13 cellular contexts compared by ENCODE assay signal in genomic region chr21:26099610-26100219, GRCh38.
A peak's percentile ranks its signal among the peaks of the same experiment; 100 is the strongest.
DNase-seq lines count a peak whose midpoint lies in the region; ATAC-seq, FAIRE-seq and TF ChIP-seq lines count a peak whose summit lies in the region.
"Had no signal": no experiment of that assay in that cellular context is flagged by ENCODE, and none has a peak within 500 bp of the region (broad histone marks: within the 10 kb centered on the region; RNA-seq: fewer than 3 reads in every experiment).

No MANE protein-coding gene starts in this region.

- FAIRE-seq in A549 (lab: Jason Lieb, UNC) (no peak), HTR-8/SVneo (lab: Jason Lieb, UNC) (no peak)
- FAIRE-seq: TTC549 had no signal

- no peak for TF ChIP-seq EP300 in A549 (IDR thresholded peaks at IDR 0.05)

- H3K79me2 ChIP-seq in PC-9 (ENCODE audit: low read depth), result peaks cover 23% of the 10 kb centered on the region

- H3K4me3 ChIP-seq in A549 (no peak overlapping the region), HEK293 (ENCODE audit: low read depth, low read length) (no peak overlapping the region), PC-9 (no peak overlapping the region), tibial artery (no peak overlapping the region)
- H3K4me3 ChIP-seq: BLaER1, HAP-1 had no signal

- no peak for ATAC-seq in A549
- ATAC-seq: stimulated activated naive B cell treated with anti-CD40 and anti-IgM and Interleukin-4, amounts not matched to agents 10 μg/mL and 1 μg/mL and 100 μg/mL, for 72 hours had no signal

- CTCF ChIA-PET in A549 (lab: Yijun Ruan, JAX), result no interaction called here
- CTCF ChIA-PET in HEK293 (lab: Yijun Ruan, JAX), result no interaction called here
- CTCF ChIA-PET in PC-9 (lab: Charles Lee), result no interaction called here

- no peaks in the 10 kb centered on the region for H3K9me3 ChIP-seq in A549
- no peaks in the 10 kb centered on the region for H3K9me3 ChIP-seq in HEK293 (ENCODE audit: control insufficient read depth, insufficient read depth, low read depth, low read length)
- no peaks in the 10 kb centered on the region for H3K9me3 ChIP-seq in PC-9 (ENCODE audit: insufficient read depth, low read depth)
- H3K9me3 ChIP-seq in tibial artery, result no peaks in the 10 kb centered on the region
- H3K9me3 ChIP-seq: HAP-1 had no signal

- TF ChIP-seq POLR2A in A549 (IDR thresholded peaks at IDR 0.05; ENCODE audit: low read length), result no peak

- no peak for TF ChIP-seq CTCF in A549 (IDR thresholded peaks at IDR 0.05)
- TF ChIP-seq CTCF in HEK293 (tag by site-specific recombination; IDR thresholded peaks at IDR 0.05), result no peak
- TF ChIP-seq CTCF in PC-9 (conservative IDR thresholded peaks at IDR 0.05), result no peak
- no peak for TF ChIP-seq CTCF in tibial artery (IDR thresholded peaks at IDR 0.05)

- intact Hi-C loops in PC-9 (cut with micrococcal nuclease; ENCODE audit: unreplicated experiment) (no loop called here), tibial artery (cut with DNase I; ENCODE audit: low total_unique reads) (no loop called here)

- peaks cover 5 to 6% of the 10 kb centered on the region in 2 experiments; a peak in 2 of 3 replicates for H3K36me3 ChIP-seq in HEK293 (ENCODE audit: control insufficient read depth in 2 of 2, insufficient read depth in 1 of 2, low read length in 2 of 2)
- no peaks in the 10 kb centered on the region for H3K36me3 ChIP-seq in PC-9 (ENCODE audit: low read depth)
- H3K36me3 ChIP-seq in tibial artery, result no peaks in the 10 kb centered on the region
- H3K36me3 ChIP-seq: HAP-1 had no signal

- POLR2A ChIA-PET in A549 (lab: Yijun Ruan, JAX) (no interaction called here), HEK293 (lab: Yijun Ruan, JAX) (no interaction called here), PC-9 (lab: Charles Lee; ENCODE audit: unreplicated experiment) (no interaction called here)

- peaks cover 8% of the 10 kb centered on the region; the same call in 1 of the 2 replicates for H3F3A ChIP-seq in PC-9 (ENCODE audit: insufficient read depth, low read depth)

- peak overlapping the region; percentile 23; the same call in 1 of the 3 replicates for H3K4me2 ChIP-seq in A549
- no peak overlapping the region for H3K4me2 ChIP-seq in PC-9
- H3K4me2 ChIP-seq: BLaER1 had no signal

- no TSS peak for BruUV-seq in PC-9 (replicated peaks; lab: Mats Ljungman, UMichigan)

- no peaks in the 10 kb centered on the region for H3K27me3 ChIP-seq in PC-9 (ENCODE audit: insufficient read depth, low read depth)
- no peaks in the 10 kb centered on the region for H3K27me3 ChIP-seq in tibial artery
- H3K27me3 ChIP-seq: BLaER1 had no signal

- TF ChIP-seq RAD21 in A549 (conservative IDR thresholded peaks at IDR 0.05 in 1 of 2, IDR thresholded peaks at IDR 0.05 in 1 of 2), result no peak

- DNase-seq in A549 (ENCODE audit: low read depth in 1 of 2, low spot score in 1 of 2) (no peak), PC-9 (no peak), epithelial cell of prostate (ENCODE audit: low read depth, low spot score) (no peak), AML-193 (lab: John Stamatoyannopoulos, UW) (no peak), HTR-8/SVneo (ENCODE audit: insufficient read length, low spot score) (no peak), tibial artery (no peak)
- DNase-seq in NK-92 treated with Interleukin-12 subunit alpha and Interleukin-12 subunit beta, amount 100 ng/mL, for 24 hours (lab: John Stamatoyannopoulos, UW), result no peak
- DNase-seq: NCI-H446; stimulated activated naive B cell treated with anti-CD40 and anti-IgM and Interleukin-4, amounts not matched to agents 10 μg/mL and 1 μg/mL and 100 μg/mL, for 72 hours had no signal

- peaks cover 21% of the 10 kb centered on the region; the same call in 2 of the 3 replicates for H3K4me1 ChIP-seq in A549
- H3K4me1 ChIP-seq in HEK293 (ENCODE audit: control insufficient read depth, insufficient read depth, low read length), result peaks cover 10% of the 10 kb centered on the region; the same call in 1 of the 2 replicates
- peaks cover 23% of the 10 kb centered on the region for H3K4me1 ChIP-seq in PC-9 (replicated peaks; ENCODE audit: insufficient read depth)
- peaks cover 0 to 6% (median 2%) of the 10 kb centered on the region in 4 donors for H3K4me1 ChIP-seq in tibial artery
- H3K4me1 ChIP-seq: BLaER1 had no signal

- no peak overlapping the region for H2AFZ ChIP-seq in PC-9

- no peaks in the 10 kb centered on the region for H3K9me2 ChIP-seq in PC-9 (ENCODE audit: insufficient read depth)

- H3K27ac ChIP-seq in A549 (no peak overlapping the region), HEK293 (ENCODE audit: extremely low read depth, low read depth, low read length) (no peak overlapping the region; the same call in 1 of the 2 replicates), PC-9 (peak overlapping the region; percentile 50; the same call in 1 of the 2 replicates), epithelial cell of prostate (peak overlapping the region; percentile 76), tibial artery (no peak overlapping the region)
- H3K27ac ChIP-seq: BLaER1 had no signal

- WGBS in A549 (ENCODE audit: missing lambda C conversion rate), result 88% methylated on average over 7 of the region's 7 CpGs

- 0 out of 2 replicates have a peak, but pooled peaks cover 3% of the 10 kb centered on the region for H4K20me1 ChIP-seq in PC-9 (ENCODE audit: insufficient read depth)

TF ChIP-seq in A549, 52 proteins besides CTCF, POLR2A, EP300 and RAD21:
- TF ChIP-seq E2F6 (IDR thresholded peaks at IDR 0.05; ENCODE audit: borderline replicate concordance, low read depth) (no peak), BHLHE40 (IDR thresholded peaks at IDR 0.05; ENCODE audit: low read depth, low read length) (no peak), CHD2 (IDR thresholded peaks at IDR 0.05; ENCODE audit: low read length, partially characterized antibody) (no peak)

TF ChIP-seq in HEK293, 187 proteins besides CTCF, POLR2A, EP300 and RAD21 (continues in another document):
- TF ChIP-seq ZNF398 (tag by site-specific recombination; IDR thresholded peaks at IDR 0.05), result no peak
- TF ChIP-seq ZNF561 (tag by site-specific recombination; IDR thresholded peaks at IDR 0.05; ENCODE audit: borderline replicate concordance), result 0 out of 2 replicates have a peak, but pooled peaks have one; percentile 58
- peak; percentile 39; the same call in 1 of the 2 replicates for TF ChIP-seq ZBTB17 (tag by site-specific recombination; IDR thresholded peaks at IDR 0.05)
- peak; percentile 20 for TF ChIP-seq ZNF366 (tag by site-specific recombination; conservative IDR thresholded peaks at IDR 0.05)
- TF ChIP-seq ZNF580 (tag by site-specific recombination; IDR thresholded peaks at IDR 0.05), result no peak
- no peak for TF ChIP-seq ZNF529 (tag by site-specific recombination; IDR thresholded peaks at IDR 0.05; ENCODE audit: insufficient replicate concordance)
- peak; percentile 62; the same call in 1 of the 2 replicates for TF ChIP-seq IKZF3 (tag by site-specific recombination; IDR thresholded peaks at IDR 0.05)
- no peak for TF ChIP-seq GLI2 (tag by site-specific recombination; IDR thresholded peaks at IDR 0.05; ENCODE audit: borderline replicate concordance, low read depth)
- TF ChIP-seq ZNF624 (tag by site-specific recombination; IDR thresholded peaks at IDR 0.05), result no peak
- TF ChIP-seq ELK4 (IDR thresholded peaks at IDR 0.05; ENCODE audit: borderline replicate concordance, low read depth, low read length), result no peak
- TF ChIP-seq ZNF777 (tag by site-specific recombination; IDR thresholded peaks at IDR 0.05; ENCODE audit: borderline replicate concordance), result no peak
- no peak for TF ChIP-seq ZNF701 (tag by site-specific recombination; IDR thresholded peaks at IDR 0.05)
- TF ChIP-seq ZNF639 (tag by site-specific recombination; IDR thresholded peaks at IDR 0.05), result no peak

Comparison
In these comparisons a context has a peak if more than half of its experiments do, and no peak if none do; other contexts are left out.
1. H3K27ac ChIP-seq: peak in PC-9 (single experiment) and epithelial cell of prostate (single experiment); none in A549 (0 of 2), HEK293 (single experiment) and tibial artery (0 of 2).